In the genomic region with DNA sequence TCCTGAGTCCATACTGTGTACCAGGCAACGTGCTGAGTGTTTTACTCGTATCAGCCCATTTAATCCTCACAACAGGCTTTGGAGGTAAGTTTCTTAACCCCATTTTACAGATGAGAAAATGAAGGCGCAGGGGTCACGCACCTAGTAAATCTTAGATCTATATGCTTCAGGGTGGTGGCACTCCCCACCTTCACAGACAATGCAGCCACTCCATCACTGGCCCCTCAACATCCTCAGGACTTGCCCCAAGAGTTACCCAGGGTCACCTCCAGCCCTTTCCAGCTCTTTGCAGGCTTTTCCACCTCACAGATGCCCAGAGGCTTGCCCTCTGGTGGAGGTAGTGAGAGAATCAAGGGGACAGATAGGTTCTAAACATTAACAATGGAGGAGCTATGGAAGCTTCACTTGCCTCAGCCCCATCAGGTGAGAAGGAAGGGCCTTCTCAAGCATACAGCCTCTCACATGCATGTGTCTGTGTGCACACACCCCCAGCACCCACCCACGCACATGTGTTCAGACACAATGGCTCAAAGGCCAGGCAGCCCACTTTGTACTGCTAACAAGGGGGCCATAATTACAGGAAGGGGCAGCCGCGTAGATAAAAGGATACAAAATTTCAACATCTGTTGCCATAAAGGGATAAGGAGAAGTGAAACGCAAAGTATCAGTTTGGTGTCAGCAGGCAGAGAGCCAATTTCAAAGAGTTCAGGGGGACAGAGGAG, we compare ENCODE assay signal across 2 cellular contexts.
TF ChIP-seq lines count a peak whose summit lies in the region.

No MANE protein-coding gene starts in this region.

TF ChIP-seq in SK-N-SH, 30 proteins besides CTCF, POLR2A, EP300 and RAD21:
- no peak for TF ChIP-seq FOXM1 (IDR thresholded peaks at IDR 0.05; ENCODE audit: low read depth)
- no peak for TF ChIP-seq NFIC (IDR thresholded peaks at IDR 0.05; ENCODE audit: borderline replicate concordance)
- TF ChIP-seq MXI1 (IDR thresholded peaks at IDR 0.05; ENCODE audit: low read depth, low read length) = 0 out of 2 replicates have a peak, but pooled peaks have one; percentile 23

TF ChIP-seq in SK-N-SH treated with all-trans-retinoic acid at 6 μM for 48 hours, 23 proteins besides CTCF, POLR2A, EP300 and RAD21:
- TF ChIP-seq, protein P1, sequence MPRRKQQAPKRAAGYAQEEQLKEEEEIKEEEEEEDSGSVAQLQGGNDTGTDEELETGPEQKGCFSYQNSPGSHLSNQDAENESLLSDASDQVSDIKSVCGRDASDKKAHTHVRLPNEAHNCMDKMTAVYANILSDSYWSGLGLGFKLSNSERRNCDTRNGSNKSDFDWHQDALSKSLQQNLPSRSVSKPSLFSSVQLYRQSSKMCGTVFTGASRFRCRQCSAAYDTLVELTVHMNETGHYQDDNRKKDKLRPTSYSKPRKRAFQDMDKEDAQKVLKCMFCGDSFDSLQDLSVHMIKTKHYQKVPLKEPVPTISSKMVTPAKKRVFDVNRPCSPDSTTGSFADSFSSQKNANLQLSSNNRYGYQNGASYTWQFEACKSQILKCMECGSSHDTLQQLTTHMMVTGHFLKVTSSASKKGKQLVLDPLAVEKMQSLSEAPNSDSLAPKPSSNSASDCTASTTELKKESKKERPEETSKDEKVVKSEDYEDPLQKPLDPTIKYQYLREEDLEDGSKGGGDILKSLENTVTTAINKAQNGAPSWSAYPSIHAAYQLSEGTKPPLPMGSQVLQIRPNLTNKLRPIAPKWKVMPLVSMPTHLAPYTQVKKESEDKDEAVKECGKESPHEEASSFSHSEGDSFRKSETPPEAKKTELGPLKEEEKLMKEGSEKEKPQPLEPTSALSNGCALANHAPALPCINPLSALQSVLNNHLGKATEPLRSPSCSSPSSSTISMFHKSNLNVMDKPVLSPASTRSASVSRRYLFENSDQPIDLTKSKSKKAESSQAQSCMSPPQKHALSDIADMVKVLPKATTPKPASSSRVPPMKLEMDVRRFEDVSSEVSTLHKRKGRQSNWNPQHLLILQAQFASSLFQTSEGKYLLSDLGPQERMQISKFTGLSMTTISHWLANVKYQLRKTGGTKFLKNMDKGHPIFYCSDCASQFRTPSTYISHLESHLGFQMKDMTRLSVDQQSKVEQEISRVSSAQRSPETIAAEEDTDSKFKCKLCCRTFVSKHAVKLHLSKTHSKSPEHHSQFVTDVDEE (CRISPR knock-in tag; IDR thresholded peaks at IDR 0.05) = no peak
- TF ChIP-seq PPARA (CRISPR knock-in tag; IDR thresholded peaks at IDR 0.05; ENCODE audit: borderline replicate concordance) (no peak), RARB (CRISPR knock-in tag; IDR thresholded peaks at IDR 0.05) (no peak), ARNTL (CRISPR knock-in tag; IDR thresholded peaks at IDR 0.05; ENCODE audit: borderline replicate concordance, low read depth) (no peak), ZFP3 (CRISPR knock-in tag; IDR thresholded peaks at IDR 0.05) (no peak), SNAI2 (CRISPR knock-in tag; IDR thresholded peaks at IDR 0.05) (no peak)
